Comparison of ENCODE assay signal across 8 cellular contexts in genomic region chr5:6713274-6714181, GRCh38. TPM values are rescaled to one million over a fixed set of nuclear protein-coding genes. Genes with fewer than 3 reads are reported as not detected.
DNase-seq lines count a peak whose midpoint lies in the region; ATAC-seq and TF ChIP-seq lines count a peak whose summit lies in the region.

TENT4A (plus strand) TSS chr5:6713432; CDS start chr5:6713984, 552 bp downstream.

- H2AFZ ChIP-seq in ACC112 (ENCODE audit: low read length, unreplicated experiment): peak within 1 kb of the TSS; percentile 96

- peak within 1 kb of the TSS; percentile 98 for H3K4me3 ChIP-seq in ACC112 (ENCODE audit: low read depth, low read length)
- peak within 1 kb of the TSS; percentile 70 to 97 (median 86) for H3K4me3 ChIP-seq in esophagus squamous epithelium
- peak within 1 kb of the TSS; percentile 95 for H3K4me3 ChIP-seq in naive thymus-derived CD4-positive, alpha-beta T cell (ENCODE audit: low read length)

- peaks cover 44% of the 10 kb centered on the region for H3K4me1 Mint-ChIP-seq in WTC11
- H3K4me1 Mint-ChIP-seq in naive thymus-derived CD4-positive, alpha-beta T cell: peaks cover 34 to 52% (median 41%) of the 10 kb centered on the region in 7 donors

- H3K4me1 ChIP-seq in ACC112 (ENCODE audit: control insufficient read depth, insufficient read depth, low read length, unreplicated experiment) (peaks cover 24% of the 10 kb centered on the region), esophagus squamous epithelium (peaks cover 35 to 51% (median 38%) of the 10 kb centered on the region in 3 donors)
- peaks cover 25 to 32% of the 10 kb centered on the region in 2 donors for H3K4me1 ChIP-seq in naive thymus-derived CD4-positive, alpha-beta T cell (ENCODE audit: control insufficient read depth in 2 of 2, insufficient read depth in 2 of 2, low read length in 2 of 2)

- no peak for TF ChIP-seq CTCF in WTC11 (IDR thresholded peaks at IDR 0.05)
- no peak for TF ChIP-seq CTCF in esophagus squamous epithelium (IDR thresholded peaks at IDR 0.05)

- peaks cover 16% of the 10 kb centered on the region for H3K27me3 Mint-ChIP-seq in WTC11 (ENCODE audit: low read depth)
- H3K27me3 Mint-ChIP-seq in naive thymus-derived CD4-positive, alpha-beta T cell: peaks cover 0 to 4% (median 0%) of the 10 kb centered on the region in 5 donors

- POLR2A ChIA-PET in WTC11 (lab: Charles Lee): interaction anchor here (1.7 kb wide), 1 partner anchor 13 kb away, joined by 3 read pairs; no protein-coding TSS in a partner anchor
- POLR2A ChIA-PET in naive thymus-derived CD4-positive, alpha-beta T cell (lab: Charles Lee): interaction anchor here (0.7 to 1.3 kb wide), 6 partner anchors 9 to 1291 kb away, joined by 3 to 10 read pairs (median 4); partner anchors contain the start of genes ICE1, MED10, NSUN2 and SRD5A1

- intact Hi-C loops in esophagus squamous epithelium (cut with DNase I): loop anchor here (5.0 kb wide), 1 partner anchor 76 kb away; no protein-coding TSS in a partner anchor
- intact Hi-C loops in naive thymus-derived CD4-positive, alpha-beta T cell (cut with micrococcal nuclease): loop anchor here (1.0 to 10.0 kb wide), 11 partner anchors 15 to 1291 kb away; partner anchors contain the start of genes MED10 (in 2 of the 2), NSUN2 (in 2 of the 2), SRD5A1 (in 2 of the 2) and FASTKD3 (in 1 of the 2)

- peaks cover 45% of the 10 kb centered on the region for H3K79me2 ChIP-seq in ACC112 (ENCODE audit: control insufficient read depth, insufficient read depth, low read length, unreplicated experiment)

- DNase-seq in WTC11 (ENCODE audit: low spot score): no peak
- peak; percentile 81 for DNase-seq in esophagus squamous epithelium (lab: John Stamatoyannopoulos, UW)
- DNase-seq in naive thymus-derived CD4-positive, alpha-beta T cell: peak in 1 of 9 donors; percentile 21
- no peak for DNase-seq in G401 (ENCODE audit: low spot score)
- no peak for DNase-seq in HCEC 1CT

- CTCF ChIA-PET in WTC11 (lab: Charles Lee): interaction anchor here (1.5 kb wide), 1 partner anchor 13 kb away, joined by 5 read pairs; no protein-coding TSS in a partner anchor
- CTCF ChIA-PET in naive thymus-derived CD4-positive, alpha-beta T cell (lab: Charles Lee): no interaction called here

- peaks cover 3% of the 10 kb centered on the region; the same call in 1 of the 2 replicates for H3K36me3 Mint-ChIP-seq in WTC11
- H3K36me3 Mint-ChIP-seq in naive thymus-derived CD4-positive, alpha-beta T cell: peaks cover 0 to 7% (median 4%) of the 10 kb centered on the region in 5 donors

- ATAC-seq in GM18508 (IDR thresholded peaks at IDR 0.05; ENCODE audit: insufficient read depth, unreplicated experiment): peak; percentile 2
- ATAC-seq in HG03196 (IDR thresholded peaks at IDR 0.05; ENCODE audit: unreplicated experiment): peak; percentile 29
- ATAC-seq in WTC11: no peak
- ATAC-seq in naive thymus-derived CD4-positive, alpha-beta T cell: peak; percentile 80

- in situ Hi-C loops in G401 (cut with HindIII; ENCODE audit: low sequenced_read_pairs): no loop called here

- H3K36me3 ChIP-seq in ACC112 (ENCODE audit: insufficient read depth, low read length): no peaks in the 10 kb centered on the region
- H3K36me3 ChIP-seq in esophagus squamous epithelium: no peaks in the 10 kb centered on the region
- peaks cover 0 to 2% (median 0%) of the 10 kb centered on the region in 3 experiments for H3K36me3 ChIP-seq in naive thymus-derived CD4-positive, alpha-beta T cell (ENCODE audit: control insufficient read depth in 2 of 3, insufficient read depth in 3 of 3, low read length in 3 of 3)

- H3K4me3 Mint-ChIP-seq in WTC11: peak within 1 kb of the TSS; percentile 84
- H3K4me3 Mint-ChIP-seq in naive thymus-derived CD4-positive, alpha-beta T cell: peak within 1 kb of the TSS; percentile 80 to 92 (median 90)

- H3K27ac ChIP-seq in ACC112 (ENCODE audit: low read depth, low read length) (peak within 1 kb of the TSS; percentile 90), esophagus squamous epithelium (peak within 1 kb of the TSS; percentile 93 to 99 (median 95))
- H3K27ac ChIP-seq in naive thymus-derived CD4-positive, alpha-beta T cell (ENCODE audit: low read depth, low read length): peak within 1 kb of the TSS; percentile 95

- H3K9me3 ChIP-seq in esophagus squamous epithelium: no peaks in the 10 kb centered on the region
- H3K9me3 ChIP-seq in naive thymus-derived CD4-positive, alpha-beta T cell (ENCODE audit: control insufficient read depth in 2 of 3, low read length in 3 of 3): no peaks in the 10 kb centered on the region

- no peak for TF ChIP-seq POLR2A in esophagus squamous epithelium (IDR thresholded peaks at IDR 0.05)

- WGBS in esophagus squamous epithelium, 2 donors: no CpG with 5 or more reads among the region's 163 CpGs

- H3K27ac Mint-ChIP-seq in WTC11: peak within 1 kb of the TSS; percentile 86
- H3K27ac Mint-ChIP-seq in naive thymus-derived CD4-positive, alpha-beta T cell: peak within 1 kb of the TSS; percentile 77 to 94 (median 92)

- H3K9me3 Mint-ChIP-seq in WTC11: no peaks in the 10 kb centered on the region
- peaks cover 0 to 1% (median 0%) of the 10 kb centered on the region in 11 donors for H3K9me3 Mint-ChIP-seq in naive thymus-derived CD4-positive, alpha-beta T cell

- H3K27me3 ChIP-seq in ACC112 (ENCODE audit: insufficient read depth, low read length): no peaks in the 10 kb centered on the region
- H3K27me3 ChIP-seq in esophagus squamous epithelium: no peaks in the 10 kb centered on the region
- H3K27me3 ChIP-seq in naive thymus-derived CD4-positive, alpha-beta T cell (ENCODE audit: control insufficient read depth in 2 of 2, insufficient read depth in 2 of 2, low read length in 2 of 2): no peaks in the 10 kb centered on the region

TF ChIP-seq in WTC11, 78 proteins besides CTCF, POLR2A, EP300 and RAD21:
- TF ChIP-seq ZNF423 (CRISPR knock-in tag; IDR thresholded peaks at IDR 0.05): no peak
- TF ChIP-seq GABPB1 (CRISPR knock-in tag; IDR thresholded peaks at IDR 0.05): 0 out of 2 replicates have a peak, but pooled peaks have one; percentile 17

RNA-seq across cellular contexts. Expression of gene TENT4A, which starts in this region (rescaled TPM):
- total RNA-seq in WTC11 (2021) (28.7 to 29.4 TPM (median 29.2 TPM) in 3 replicates), esophagus squamous epithelium (10 to 100 TPM in 2 of 4 donors, 1 to 10 TPM in 2; 8.0 to 30.7 (median 17.9) TPM)
- 10 to 100 TPM; 34.9 to 61.4 (median 52.2) TPM for total RNA-seq in naive thymus-derived CD4-positive, alpha-beta T cell
- polyA plus RNA-seq in naive thymus-derived CD4-positive, alpha-beta T cell: 1 to 10 TPM; 1.6 to 2.2 TPM
- 3.3 and 4.9 TPM in 2 replicates for total RNA-seq in G401 (2014; rRNA removed; shearing (Covaris generic))
